10 cellular contexts compared by ENCODE assay signal in genomic region chr17:77308768-77309726, GRCh38.
DNase-seq lines count a peak whose midpoint lies in the region; ATAC-seq lines count a peak whose summit lies in the region.
"Had no signal": no experiment of that assay in that cellular context is flagged by ENCODE, and none has a peak within 500 bp of the region (broad histone marks: within the 10 kb centered on the region; RNA-seq: fewer than 3 reads in every experiment).

No MANE protein-coding gene starts in this region.

- intact Hi-C loops in left ventricle myocardium superior (cut with micrococcal nuclease): no loop called here

- peak overlapping the region; percentile 26 for H3K9ac ChIP-seq in skeletal muscle satellite cell (ENCODE audit: low read depth, low read length)

- H3K36me3 ChIP-seq in skeletal muscle satellite cell (ENCODE audit: insufficient read depth, low read length): peaks cover 12% of the 10 kb centered on the region

- no peaks in the 10 kb centered on the region for H3K9me3 Mint-ChIP-seq in activated CD4-positive, alpha-beta memory T cell treated with anti-CD3 and anti-CD28 coated beads, Interleukin-2, amount 10 ng/mL, durations not matched to agents 7 days and 5 days
- H3K9me3 Mint-ChIP-seq: naive B cell had no signal

- no peak overlapping the region for H3K27ac Mint-ChIP-seq in activated CD4-positive, alpha-beta memory T cell treated with anti-CD3 and anti-CD28 coated beads, Interleukin-2, amount 10 ng/mL, durations not matched to agents 7 days and 5 days

- no peaks in the 10 kb centered on the region for H3K4me1 Mint-ChIP-seq in activated CD4-positive, alpha-beta memory T cell treated with anti-CD3 and anti-CD28 coated beads, Interleukin-2, amount 10 ng/mL, durations not matched to agents 7 days and 5 days

- CTCF ChIA-PET in activated CD4-positive, alpha-beta memory T cell treated with anti-CD3 and anti-CD28 coated beads, Interleukin-2, amount 10 ng/mL, durations not matched to agents 7 days and 5 days (lab: Charles Lee): interaction anchor here (1.3 kb wide), 1 partner anchor 222 kb away, joined by 3 read pairs; no protein-coding TSS in a partner anchor

- ATAC-seq in left ventricle myocardium superior: peak; percentile 20
- ATAC-seq in GM21360 (IDR thresholded peaks at IDR 0.05; ENCODE audit: unreplicated experiment): no peak

- H3K9me3 ChIP-seq in skeletal muscle satellite cell (replicated peaks; ENCODE audit: low read length): no peaks in the 10 kb centered on the region

- peak overlapping the region; percentile 42 for H3K4me2 ChIP-seq in skeletal muscle satellite cell (ENCODE audit: low read length)

- peaks cover 47% of the 10 kb centered on the region for H3K4me1 ChIP-seq in skeletal muscle satellite cell (ENCODE audit: control insufficient read depth, insufficient read depth, low read length)

- H3K4me3 ChIP-seq in skeletal muscle satellite cell (ENCODE audit: low read length): no peak overlapping the region

- no peaks in the 10 kb centered on the region for H3K36me3 Mint-ChIP-seq in activated CD4-positive, alpha-beta memory T cell treated with anti-CD3 and anti-CD28 coated beads, Interleukin-2, amount 10 ng/mL, durations not matched to agents 7 days and 5 days (ENCODE audit: low read depth)
- H3K36me3 Mint-ChIP-seq: naive B cell had no signal

- DNase-seq in H4 (ENCODE audit: low spot score) (peak; percentile 84), SW480 (ENCODE audit: low spot score) (peak; percentile 52), left ventricle myocardium superior (peak; percentile 57), DMS 273 (lab: John Stamatoyannopoulos, UW; ENCODE audit: unreplicated experiment) (no peak)
- DNase-seq in activated CD4-positive, alpha-beta memory T cell treated with anti-CD3 and anti-CD28 coated beads, Interleukin-2, amount 10 ng/mL, durations not matched to agents 7 days and 5 days: no peak
- no peak for DNase-seq in activated effector memory CD4-positive, alpha-beta T cell treated with Interleukin-2 at 50 U/mL for 16 hours
- DNase-seq: activated CD4-positive, alpha-beta T cell treated with anti-CD3 and anti-CD28 coated beads, Interleukin-2, amount 50 U/mL, for 48 hours; naive B cell had no signal

- H3K27me3 Mint-ChIP-seq in activated CD4-positive, alpha-beta memory T cell treated with anti-CD3 and anti-CD28 coated beads, Interleukin-2, amount 10 ng/mL, durations not matched to agents 7 days and 5 days: no peaks in the 10 kb centered on the region

- H3K4me3 Mint-ChIP-seq in activated CD4-positive, alpha-beta memory T cell treated with anti-CD3 and anti-CD28 coated beads, Interleukin-2, amount 10 ng/mL, durations not matched to agents 7 days and 5 days: no peak overlapping the region
- H3K4me3 Mint-ChIP-seq: naive B cell had no signal

- POLR2A ChIA-PET in activated CD4-positive, alpha-beta memory T cell treated with anti-CD3 and anti-CD28 coated beads, Interleukin-2, amount 10 ng/mL, durations not matched to agents 7 days and 5 days (lab: Charles Lee): interaction anchor here (1.0 kb wide), 1 partner anchor 11 kb away, joined by 3 read pairs; no protein-coding TSS in a partner anchor

- no peaks in the 10 kb centered on the region for H3K27me3 ChIP-seq in skeletal muscle satellite cell (ENCODE audit: control insufficient read depth, insufficient read depth, low read length)

Comparison
In these comparisons a context has a peak if more than half of its experiments do, and no peak if none do; other contexts are left out.
1. DNase-seq: peak in H4 (single experiment), SW480 (single experiment) and left ventricle myocardium superior (single experiment); none in activated CD4-positive, alpha-beta memory T cell treated with anti-CD3 and anti-CD28 coated beads, Interleukin-2, amount 10 ng/mL, durations not matched to agents 7 days and 5 days (single experiment), DMS 273 (single experiment) and activated effector memory CD4-positive, alpha-beta T cell treated with Interleukin-2 at 50 U/mL for 16 hours (single experiment).